12 cellular contexts compared by ENCODE assay signal in genomic region chr2:6186332-6187100, GRCh38.
DNase-seq lines count a peak whose midpoint lies in the region; ATAC-seq, FAIRE-seq and TF ChIP-seq lines count a peak whose summit lies in the region.
"Had no signal": no experiment of that assay in that cellular context is flagged by ENCODE, and none has a peak within 500 bp of the region (broad histone marks: within the 10 kb centered on the region; RNA-seq: fewer than 3 reads in every experiment).

No MANE protein-coding gene starts in this region.

- H4K91ac ChIP-seq in H1 (replicated peaks; ENCODE audit: insufficient read length, low read length), result no peak overlapping the region

- no peak overlapping the region for H2BK15ac ChIP-seq in H1 (ENCODE audit: low read length)

- FAIRE-seq in H1 (lab: Jason Lieb, UNC), result no peak

- no peaks in the 10 kb centered on the region; the same call in 1 of the 2 replicates for H3K23me2 ChIP-seq in H1 (ENCODE audit: low read depth, low read length)

- CTCF ChIA-PET in H1 (lab: Charles Lee; ENCODE audit: partially characterized antibody), result no interaction called here

- H2AFZ ChIP-seq in H1 (ENCODE audit: low read length), result peak overlapping the region; percentile 79; the same call in 1 of the 2 replicates

- H2BK12ac ChIP-seq in H1 (ENCODE audit: low read depth, low read length), result no peak overlapping the region

- H3K14ac ChIP-seq in H1 (ENCODE audit: insufficient read length), result no peak overlapping the region

- H3K9ac ChIP-seq in H1 (replicated peaks in 1 of 4; ENCODE audit: extremely low read depth in 1 of 4, low read depth in 3 of 4, low read length in 3 of 4), result no peak overlapping the region

- H4K20me1 ChIP-seq in H1 (replicated peaks in 1 of 2; ENCODE audit: control insufficient read depth in 1 of 2, insufficient read depth in 2 of 2, low read length in 2 of 2), result no peaks in the 10 kb centered on the region

- no peak overlapping the region for H3K27ac ChIP-seq in H1 (ENCODE audit: low read depth, low read length)
- peak overlapping the region in 1 of 2 donors; percentile 64 for H3K27ac ChIP-seq in lung (ENCODE audit: low read depth in 1 of 2, low read length in 1 of 2)

- no peak overlapping the region for H2BK20ac ChIP-seq in H1 (ENCODE audit: low read length)

- H3K9me3 ChIP-seq in H1 (ENCODE audit: insufficient read depth in 2 of 2, low read depth in 1 of 2, low read length in 1 of 2) (no peaks in the 10 kb centered on the region), lung (ENCODE audit: control insufficient read depth in 2 of 2, insufficient read depth in 1 of 2, low read length in 1 of 2) (peaks cover 0 to 2% of the 10 kb centered on the region in 2 donors)

- no peak overlapping the region for H3K23ac ChIP-seq in H1 (ENCODE audit: insufficient read length)

- H4K5ac ChIP-seq in H1 (ENCODE audit: insufficient read length, low read depth, low read length), result no peak overlapping the region

- H3K36me3 Mint-ChIP-seq in type B pancreatic cell (no peaks in the 10 kb centered on the region), glutamatergic neuron (ENCODE audit: unreplicated experiment) (no peaks in the 10 kb centered on the region)
- H3K36me3 Mint-ChIP-seq: immature natural killer cell had no signal

- H3K79me2 ChIP-seq in H1 (ENCODE audit: control insufficient read depth in 1 of 2, insufficient read depth in 2 of 2, low read length in 2 of 2), result no peaks in the 10 kb centered on the region

- H3K4me1 ChIP-seq in H1 (replicated peaks in 1 of 4; ENCODE audit: control insufficient read depth in 3 of 4, insufficient read depth in 4 of 4, low read length in 3 of 4) (peaks cover 0 to 5% (median 0%) of the 10 kb centered on the region in 4 experiments; a peak in 1 of 7 replicates), lung (ENCODE audit: control insufficient read depth in 2 of 2, insufficient read depth in 2 of 2, low read length in 2 of 2) (peaks cover 0 to 2% of the 10 kb centered on the region in 2 donors)

- H3K4me3 ChIP-seq in H1 (ENCODE audit: extremely low read depth in 1 of 4, insufficient read depth in 2 of 4, low read depth in 3 of 4, low read length in 4 of 4) (no peak overlapping the region), lung (no peak overlapping the region)

- H3K9me3 Mint-ChIP-seq in type B pancreatic cell, result no peaks in the 10 kb centered on the region
- peaks cover 2% of the 10 kb centered on the region for H3K9me3 Mint-ChIP-seq in glutamatergic neuron (ENCODE audit: unreplicated experiment)

- no peak overlapping the region for H2AK5ac ChIP-seq in H1 (ENCODE audit: low read depth, low read length)

- TF ChIP-seq EP300 in H1 (IDR thresholded peaks at IDR 0.05; ENCODE audit: borderline replicate concordance in 1 of 2, low read depth in 2 of 2, low read length in 2 of 2), result no peak

- no peak for TF ChIP-seq POLR2A in H1 (IDR thresholded peaks at IDR 0.05; ENCODE audit: control extremely low read depth in 1 of 2, low read depth in 2 of 2, low read length in 2 of 2)

- no peak overlapping the region for H3K56ac ChIP-seq in H1 (replicated peaks; ENCODE audit: insufficient read length, low read depth, low read length)

- ATAC-seq in lung (ENCODE audit: insufficient read depth, low FRiP score), result peak; percentile 76
- ATAC-seq: stimulated activated naive CD8-positive, alpha-beta T cell treated with anti-CD3 and anti-CD28 coated beads, Interleukin-15, Interleukin-2, amounts not matched to agents 100 U/mL and 50 U/mL, for 24 hours had no signal

- H3K79me1 ChIP-seq in H1 (ENCODE audit: low read depth, low read length), result no peaks in the 10 kb centered on the region

- H3K4me1 Mint-ChIP-seq in type B pancreatic cell (ENCODE audit: unreplicated experiment) (peaks cover 39% of the 10 kb centered on the region), glutamatergic neuron (ENCODE audit: low read depth, unreplicated experiment) (peaks cover 9% of the 10 kb centered on the region)
- H3K4me1 Mint-ChIP-seq: immature natural killer cell had no signal

- peak overlapping the region; percentile 32 for H3K4me3 Mint-ChIP-seq in type B pancreatic cell
- no peak overlapping the region for H3K4me3 Mint-ChIP-seq in glutamatergic neuron (ENCODE audit: unreplicated experiment)
- H3K4me3 Mint-ChIP-seq: immature natural killer cell had no signal

- no peak overlapping the region for H3K18ac ChIP-seq in H1 (ENCODE audit: extremely low read depth, low read length)

- H3K27me3 ChIP-seq in H1 (replicated peaks in 1 of 4; ENCODE audit: control insufficient read depth in 3 of 4, extremely low read depth in 1 of 4, insufficient read depth in 3 of 4, low read length in 3 of 4) (no peaks in the 10 kb centered on the region), lung (ENCODE audit: control insufficient read depth, insufficient read depth) (no peaks in the 10 kb centered on the region)

- POLR2A ChIA-PET in H1 (lab: Charles Lee; ENCODE audit: partially characterized antibody), result no interaction called here

- H3K27ac Mint-ChIP-seq in type B pancreatic cell (peak overlapping the region; percentile 4), glutamatergic neuron (ENCODE audit: unreplicated experiment) (no peak overlapping the region)
- H3K27ac Mint-ChIP-seq: immature natural killer cell had no signal

- H3K36me3 ChIP-seq in H1 (ENCODE audit: control insufficient read depth in 2 of 4, insufficient read depth in 4 of 4, low read length in 3 of 4), result no peaks in the 10 kb centered on the region
- no peaks in the 10 kb centered on the region for H3K36me3 ChIP-seq in lung (ENCODE audit: control insufficient read depth in 2 of 2, insufficient read depth in 2 of 2, low read length in 2 of 2)

- no peak for TF ChIP-seq RAD21 in H1 (IDR thresholded peaks at IDR 0.05 in 1 of 2, conservative IDR thresholded peaks at IDR 0.05 in 1 of 2; ENCODE audit: low read depth in 2 of 2, low read length in 2 of 2)

- no peak overlapping the region for H4K8ac ChIP-seq in H1 (ENCODE audit: extremely low read depth, insufficient read depth, low read length)

- DNase-seq in NCI-H2227 treated with DMSO at 0.1 percent for 48 hours (lab: John Stamatoyannopoulos, UW) (peak; percentile 29), H1 (ENCODE audit: low read depth in 1 of 2, low spot score in 2 of 2) (no peak), lung (ENCODE audit: low spot score) (peak; percentile 44), type B pancreatic cell (ENCODE audit: extremely low spot score, unreplicated experiment) (no peak), glutamatergic neuron (no peak), T-helper 9 cell (no peak), NCI-H1105 treated with DMSO at 0.1 percent for 48 hours (lab: John Stamatoyannopoulos, UW) (no peak)
- DNase-seq in stimulated activated CD4-positive, alpha-beta T cell treated with anti-CD3 and anti-CD28 coated beads, Interleukin-4, amount 100 ng/mL, for 24 hours, result no peak
- DNase-seq: DMS79 treated with DMSO at 0.1 percent for 48 hours; immature natural killer cell; MM.1S; stimulated activated naive CD8-positive, alpha-beta T cell treated with anti-CD3 and anti-CD28 coated beads, Interleukin-15, Interleukin-2, amounts not matched to agents 100 U/mL and 50 U/mL, for 24 hours had no signal

- 91% methylated on average over 7 of the region's 7 CpGs; no CpG with 5 or more reads in 1 of the 2 experiments for WGBS in H1 (ENCODE audit: extremely low coverage in 1 of 2, insufficient coverage in 1 of 2, insufficient read length in 1 of 2, insufficient replicate concordance in 2 of 2, low coverage in 1 of 2, low lambda C conversion rate in 2 of 2, missing lambda C conversion rate in 1 of 2), 2 experiments
- WGBS in lung, 2 donors, result 54 to 70% methylated on average over 7 of the region's 7 CpGs

- no peak overlapping the region for H2BK120ac ChIP-seq in H1 (replicated peaks; ENCODE audit: low read depth, low read length)

- no peak overlapping the region for H2BK5ac ChIP-seq in H1 (ENCODE audit: low read depth, low read length)

- H3K4ac ChIP-seq in H1 (replicated peaks; ENCODE audit: insufficient read length, low read depth, low read length), result no peak overlapping the region

- TF ChIP-seq CTCF in H1 (IDR thresholded peaks at IDR 0.05; ENCODE audit: control extremely low read depth in 1 of 3, insufficient read depth in 1 of 3, low read depth in 1 of 3, low read length in 3 of 3) (no peak), lung (IDR thresholded peaks at IDR 0.05; ENCODE audit: control extremely low read depth, extremely low read depth) (no peak), type B pancreatic cell (conservative IDR thresholded peaks at IDR 0.05) (no peak), glutamatergic neuron (IDR thresholded peaks at IDR 0.05; ENCODE audit: partially characterized antibody, unreplicated experiment) (no peak)

- H3K4me2 ChIP-seq in H1 (ENCODE audit: insufficient read depth in 1 of 2, low read depth in 2 of 2, low read length in 2 of 2), result no peak overlapping the region

- no peaks in the 10 kb centered on the region for H3K27me3 Mint-ChIP-seq in type B pancreatic cell
- no peaks in the 10 kb centered on the region for H3K27me3 Mint-ChIP-seq in glutamatergic neuron (ENCODE audit: unreplicated experiment)

TF ChIP-seq in H1, 55 proteins besides CTCF, POLR2A, EP300 and RAD21 (continues in another document):
- TF ChIP-seq E2F6 (IDR thresholded peaks at IDR 0.05) (no peak), YY1 (IDR thresholded peaks at IDR 0.05; ENCODE audit: low read depth, low read length) (no peak), CBX5 (IDR thresholded peaks at IDR 0.05; ENCODE audit: low read depth, low read length) (no peak), ATF2 (IDR thresholded peaks at IDR 0.05; ENCODE audit: low read length) (no peak), SP4 (IDR thresholded peaks at IDR 0.05; ENCODE audit: low read length) (no peak), FOSL1 (IDR thresholded peaks at IDR 0.05; ENCODE audit: insufficient read depth, low read depth, low read length) (no peak), HDAC6 (IDR thresholded peaks at IDR 0.05; ENCODE audit: low read depth, low read length) (no peak), RBBP5 (IDR thresholded peaks at IDR 0.05; ENCODE audit: borderline replicate concordance, low read depth, low read length) (no peak)

Comparison
In these comparisons a context has a peak if more than half of its experiments do, and no peak if none do; other contexts are left out.
1. DNase-seq: peak in NCI-H2227 treated with DMSO at 0.1 percent for 48 hours (single experiment) and lung (single experiment); none in H1 (0 of 2), type B pancreatic cell (single experiment), glutamatergic neuron (single experiment), stimulated activated CD4-positive, alpha-beta T cell treated with anti-CD3 and anti-CD28 coated beads, Interleukin-4, amount 100 ng/mL, for 24 hours (single experiment), T-helper 9 cell (single experiment) and NCI-H1105 treated with DMSO at 0.1 percent for 48 hours (single experiment).